Comparison of ENCODE assay signal across 1 cellular context in genomic region chr4:159503243-159503642, GRCh38.
TF ChIP-seq lines count a peak whose summit lies in the region.

No MANE protein-coding gene starts in this region.

TF ChIP-seq in H1, 55 proteins besides CTCF, POLR2A, EP300 and RAD21:
- TF ChIP-seq CHD7 (IDR thresholded peaks at IDR 0.05; ENCODE audit: insufficient replicate concordance, low read length) (peak; percentile 53), ATF2 (IDR thresholded peaks at IDR 0.05; ENCODE audit: low read length) (no peak), HDAC2 (IDR thresholded peaks at IDR 0.05; ENCODE audit: borderline replicate concordance in 1 of 2, low read depth in 2 of 2, low read length in 2 of 2) (no peak), ZNF274 (IDR thresholded peaks at IDR 0.05; ENCODE audit: borderline replicate concordance, extremely low read depth, low read length) (no peak), CHD2 (IDR thresholded peaks at IDR 0.05; ENCODE audit: low read length) (no peak), YY1 (IDR thresholded peaks at IDR 0.05; ENCODE audit: low read depth, low read length) (peak; percentile 47; the same call in 1 of the 2 replicates), SIX5 (IDR thresholded peaks at IDR 0.05; ENCODE audit: low read depth, low read length) (no peak), ATF3 (IDR thresholded peaks at IDR 0.05; ENCODE audit: insufficient read depth, low read depth, low read length) (no peak), CTBP2 (IDR thresholded peaks at IDR 0.05; ENCODE audit: borderline replicate concordance, insufficient read depth, insufficient read length, low read length) (no peak), SRF (IDR thresholded peaks at IDR 0.05; ENCODE audit: low read depth, low read length) (no peak), POLR2AphosphoS5 (IDR thresholded peaks at IDR 0.05; ENCODE audit: low read depth, low read length) (no peak), JUN (IDR thresholded peaks at IDR 0.05; ENCODE audit: low read depth, low read length) (no peak), ASH2L (IDR thresholded peaks at IDR 0.05; ENCODE audit: low read length) (no peak), CHD1 (IDR thresholded peaks at IDR 0.05; ENCODE audit: low read depth, low read length) (no peak), PHF8 (conservative IDR thresholded peaks at IDR 0.05; ENCODE audit: low read depth, low read length) (no peak), POU5F1 (IDR thresholded peaks at IDR 0.05; ENCODE audit: low read depth, low read length) (peak; percentile 77), TEAD4 (IDR thresholded peaks at IDR 0.05; ENCODE audit: low read depth, low read length) (peak; percentile 83), HDAC6 (IDR thresholded peaks at IDR 0.05; ENCODE audit: low read depth, low read length) (no peak), RXRA (IDR thresholded peaks at IDR 0.05; ENCODE audit: insufficient read depth, low read depth, low read length) (no peak), SIN3A (conservative IDR thresholded peaks at IDR 0.05 in 1 of 2, IDR thresholded peaks at IDR 0.05 in 1 of 2; ENCODE audit: low read depth in 1 of 2, low read length in 2 of 2) (no peak), SAP30 (IDR thresholded peaks at IDR 0.05; ENCODE audit: insufficient read depth, insufficient replicate concordance, low read length) (no peak), BRCA1 (IDR thresholded peaks at IDR 0.05; ENCODE audit: low read depth, low read length) (no peak), SP2 (IDR thresholded peaks at IDR 0.05; ENCODE audit: low read length) (no peak), CREB1 (IDR thresholded peaks at IDR 0.05) (no peak), KDM1A (IDR thresholded peaks at IDR 0.05; ENCODE audit: borderline replicate concordance, low read length) (no peak), TAF1 (IDR thresholded peaks at IDR 0.05; ENCODE audit: low read depth, low read length) (no peak), JUND (IDR thresholded peaks at IDR 0.05; ENCODE audit: low read length) (no peak), NRF1 (IDR thresholded peaks at IDR 0.05; ENCODE audit: low read depth, low read length) (no peak), GABPA (IDR thresholded peaks at IDR 0.05; ENCODE audit: borderline replicate concordance, insufficient read depth, low read length) (no peak), E2F6 (IDR thresholded peaks at IDR 0.05) (no peak), BCL11A (IDR thresholded peaks at IDR 0.05; ENCODE audit: low read depth in 2 of 2, low read length in 2 of 2) (no peak), TBP (IDR thresholded peaks at IDR 0.05; ENCODE audit: low read depth, low read length) (no peak), RBBP5 (IDR thresholded peaks at IDR 0.05; ENCODE audit: borderline replicate concordance, low read depth, low read length) (no peak), TAF7 (optimal IDR thresholded peaks at IDR 0.05; ENCODE audit: borderline replicate concordance, low read depth, low read length) (no peak), KDM5A (IDR thresholded peaks at IDR 0.05; ENCODE audit: low read length) (no peak), SP1 (IDR thresholded peaks at IDR 0.05; ENCODE audit: low read depth, low read length) (peak; percentile 48; the same call in 1 of the 2 replicates), SP4 (IDR thresholded peaks at IDR 0.05; ENCODE audit: low read length) (no peak), CEBPB (IDR thresholded peaks at IDR 0.05; ENCODE audit: low read depth, low read length) (no peak), EZH2 (IDR thresholded peaks at IDR 0.05; ENCODE audit: low read depth, low read length, severe bottlenecking) (no peak), NANOG (IDR thresholded peaks at IDR 0.05; ENCODE audit: insufficient read depth, low read depth, low read length, poor library complexity, severe bottlenecking) (no peak), USF2 (IDR thresholded peaks at IDR 0.05; ENCODE audit: low read length) (no peak), BACH1 (IDR thresholded peaks at IDR 0.05; ENCODE audit: low read length) (no peak), MAFK (IDR thresholded peaks at IDR 0.05; ENCODE audit: low read depth, low read length) (no peak), MAX (IDR thresholded peaks at IDR 0.05) (no peak)
